Comparison of ENCODE assay signal across 8 cellular contexts in genomic region chr16:66269631-66270332, GRCh38.
DNase-seq lines count a peak whose midpoint lies in the region; FAIRE-seq and TF ChIP-seq lines count a peak whose summit lies in the region.

No MANE protein-coding gene starts in this region.

- H3K4me2 ChIP-seq in OCI-LY1 (ENCODE audit: low read length) (peak overlapping the region; percentile 43; the same call in 1 of the 2 replicates), parathyroid adenoma (ENCODE audit: low read length) (peak overlapping the region; percentile 57)

- H3K9ac ChIP-seq in OCI-LY1 (ENCODE audit: low read length) (no peak overlapping the region), parathyroid adenoma (no peak overlapping the region)

- H3K79me2 ChIP-seq in OCI-LY1 (ENCODE audit: insufficient read depth, low read length) (no peaks in the 10 kb centered on the region), parathyroid adenoma (no peaks in the 10 kb centered on the region)

- H2AFZ ChIP-seq in OCI-LY1 (ENCODE audit: low read length): no peak overlapping the region
- peak overlapping the region; percentile 68 for H2AFZ ChIP-seq in parathyroid adenoma

- TF ChIP-seq CTCF in BE2C (IDR thresholded peaks at IDR 0.05; ENCODE audit: low read depth, low read length) (no peak), OCI-LY1 (IDR thresholded peaks at IDR 0.05; ENCODE audit: low read length) (no peak), fibroblast of villous mesenchyme (IDR thresholded peaks at IDR 0.05; ENCODE audit: insufficient read depth, low read depth, low read length) (no peak), parathyroid adenoma (IDR thresholded peaks at IDR 0.05) (no peak)

- H3K9me3 ChIP-seq in BE2C (no peaks in the 10 kb centered on the region), OCI-LY1 (ENCODE audit: low read length) (no peaks in the 10 kb centered on the region), parathyroid adenoma (ENCODE audit: control insufficient read depth, low read length) (no peaks in the 10 kb centered on the region)

- H3K27me3 ChIP-seq in BE2C (no peaks in the 10 kb centered on the region), OCI-LY1 (ENCODE audit: insufficient read depth, low read length) (no peaks in the 10 kb centered on the region), parathyroid adenoma (ENCODE audit: control insufficient read depth, insufficient read depth, low read length) (no peaks in the 10 kb centered on the region)

- H4K20me1 ChIP-seq in OCI-LY1 (ENCODE audit: insufficient read depth, low read length): no peaks in the 10 kb centered on the region

- H3K27ac ChIP-seq in OCI-LY1 (ENCODE audit: low read depth, low read length, poor library complexity, severe bottlenecking) (no peak overlapping the region), parathyroid adenoma (no peak overlapping the region)

- H3K36me3 ChIP-seq in BE2C (no peaks in the 10 kb centered on the region), OCI-LY1 (ENCODE audit: insufficient read depth, low read length) (no peaks in the 10 kb centered on the region), parathyroid adenoma (ENCODE audit: control insufficient read depth, insufficient read depth, low read length) (no peaks in the 10 kb centered on the region)

- H3K4me1 ChIP-seq in BE2C (peaks cover 3% of the 10 kb centered on the region; the same call in 1 of the 2 replicates), OCI-LY1 (ENCODE audit: insufficient read depth, low read length, severe bottlenecking) (no peaks in the 10 kb centered on the region), parathyroid adenoma (no peaks in the 10 kb centered on the region)

- H3F3A ChIP-seq in OCI-LY1 (ENCODE audit: insufficient read depth, low read length): no peaks in the 10 kb centered on the region

- H3K4me3 ChIP-seq in BE2C (ENCODE audit: low read depth, low read length): peak overlapping the region; percentile 24; the same call in 1 of the 2 replicates
- H3K4me3 ChIP-seq in OCI-LY1 (ENCODE audit: low read depth, low read length, poor library complexity, severe bottlenecking): no peak overlapping the region
- peak overlapping the region; percentile 30 for H3K4me3 ChIP-seq in fibroblast of villous mesenchyme (ENCODE audit: low read depth, low read length)
- H3K4me3 ChIP-seq in parathyroid adenoma (ENCODE audit: low read depth, low read length): peak overlapping the region; percentile 33

- FAIRE-seq in GM19239 (lab: Jason Lieb, UNC): no peak

- DNase-seq in BE2C: no peak
- no peak for DNase-seq in fibroblast of villous mesenchyme (ENCODE audit: low read depth)
- DNase-seq in cerebellar cortex (ENCODE audit: low spot score): no peak
- no peak for DNase-seq in GM19239 (ENCODE audit: insufficient read length, low spot score)
- DNase-seq in NAMALWA (ENCODE audit: low spot score): no peak
- no peak for DNase-seq in hepatic stellate cell (ENCODE audit: low spot score)

- H3K9me2 ChIP-seq in OCI-LY1 (ENCODE audit: low read depth, low read length): no peaks in the 10 kb centered on the region
